ENCODE assay signal across 26 cellular contexts in the genomic region with DNA sequence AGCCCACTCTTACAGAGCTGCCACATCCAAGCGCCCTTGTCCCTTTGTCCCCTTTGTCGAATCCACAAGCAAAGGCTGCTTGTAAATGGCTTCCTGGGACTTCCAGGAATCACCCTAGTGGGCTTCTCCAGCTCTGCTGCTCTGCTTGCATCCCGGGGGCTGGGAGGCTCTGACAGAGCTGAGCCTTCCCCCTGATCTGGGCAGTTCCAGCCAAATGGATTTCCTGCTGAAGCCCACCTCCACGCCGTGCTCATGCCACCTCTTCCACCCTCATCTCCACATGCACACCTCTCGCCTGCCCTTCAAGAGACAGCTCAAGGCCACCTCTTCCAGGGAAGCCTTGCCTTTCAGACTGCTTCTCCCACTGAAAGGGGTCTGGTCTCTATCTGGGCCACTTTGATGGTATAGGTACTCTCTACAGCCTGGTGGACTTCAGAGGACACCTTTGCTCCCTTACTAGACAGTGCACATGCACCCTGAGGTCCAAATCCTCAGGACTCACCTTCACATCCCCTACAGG.
A peak's percentile ranks its signal among the peaks of the same experiment; 100 is the strongest.
DNase-seq lines count a peak whose midpoint lies in the region; ATAC-seq and TF ChIP-seq lines count a peak whose summit lies in the region.
"Had no signal": no experiment of that assay in that cellular context is flagged by ENCODE, and none has a peak within 500 bp of the region (broad histone marks: within the 10 kb centered on the region; RNA-seq: fewer than 3 reads in every experiment).

No MANE protein-coding gene starts in this region.

- no peaks in the 10 kb centered on the region for H3K36me3 Mint-ChIP-seq in CD4-positive, alpha-beta memory T cell

- WGBS in mesendoderm (ENCODE audit: extremely low coverage, insufficient coverage, low lambda C conversion rate): no CpG with 5 or more reads among the region's 6 CpGs

- peaks cover 0 to 4% (median 0%) of the 10 kb centered on the region in 4 donors for H3K4me1 Mint-ChIP-seq in CD4-positive, alpha-beta memory T cell
- H3K4me1 Mint-ChIP-seq: activated naive CD8-positive, alpha-beta T cell treated with anti-CD3 and anti-CD28 coated beads, Interleukin-2, amount 50 U/mL, for 24 hours; central memory CD8-positive, alpha-beta T cell had no signal

- H2BK120ac ChIP-seq in mesendoderm (ENCODE audit: low read depth, low read length): no peak overlapping the region

- no peak overlapping the region for H4K8ac ChIP-seq in mesendoderm (ENCODE audit: low read depth, low read length)

- H3K4me3 ChIP-seq in HUES48 (ENCODE audit: low read depth, low read length): no peak overlapping the region
- no peak overlapping the region for H3K4me3 ChIP-seq in mesendoderm (ENCODE audit: low read length)
- no peak overlapping the region for H3K4me3 ChIP-seq in stomach smooth muscle (ENCODE audit: low read length in 2 of 2)
- H3K4me3 ChIP-seq in CD4-positive, alpha-beta memory T cell (ENCODE audit: low read length in 2 of 2): no peak overlapping the region
- H3K4me3 ChIP-seq: psoas muscle had no signal

- POLR2A ChIA-PET in CD4-positive, alpha-beta memory T cell (lab: Charles Lee; ENCODE audit: partially characterized antibody): no interaction called here
- POLR2A ChIA-PET in RWPE1 (lab: Yijun Ruan, JAX; ENCODE audit: low non-redundant PET): no interaction called here

- no peak overlapping the region for H3K23ac ChIP-seq in mesendoderm (ENCODE audit: low read length)

- H3K27ac Mint-ChIP-seq in CD4-positive, alpha-beta memory T cell: peak overlapping the region in 2 of 7 donors; percentile 34 to 45
- H3K27ac Mint-ChIP-seq: activated naive CD8-positive, alpha-beta T cell treated with anti-CD3 and anti-CD28 coated beads, Interleukin-2, amount 50 U/mL, for 24 hours; activated T-cell treated with anti-CD3 and anti-CD28 coated beads, Interleukin-2, amount 50 U/mL, for 72 hours; HFFc6; memory B cell; T-helper 17 cell had no signal

- no peak overlapping the region for H2AK5ac ChIP-seq in mesendoderm (ENCODE audit: low read length)

- CTCF ChIA-PET in CD4-positive, alpha-beta memory T cell (lab: Charles Lee; ENCODE audit: partially characterized antibody): no interaction called here
- CTCF ChIA-PET in RWPE1 (lab: Yijun Ruan, JAX): interaction anchor here (0.6 to 0.7 kb wide), 2 partner anchors 222 to 981 kb away, joined by 3 read pairs; no protein-coding TSS in a partner anchor

- H4K5ac ChIP-seq in mesendoderm (ENCODE audit: low read length): no peak overlapping the region

- H3K9me3 Mint-ChIP-seq in CD4-positive, alpha-beta memory T cell: peaks cover 0 to 2% (median 0%) of the 10 kb centered on the region in 8 donors
- H3K9me3 Mint-ChIP-seq: activated naive CD8-positive, alpha-beta T cell treated with anti-CD3 and anti-CD28 coated beads, Interleukin-2, amount 50 U/mL, for 24 hours; activated T-cell treated with anti-CD3 and anti-CD28 coated beads, Interleukin-2, amount 50 U/mL, for 72 hours; central memory CD8-positive, alpha-beta T cell; HFFc6; memory B cell had no signal

- TF ChIP-seq CTCF in RWPE1 (conservative IDR thresholded peaks at IDR 0.05; ENCODE audit: low read depth): no peak

- peaks cover 0 to 2% of the 10 kb centered on the region in 2 donors for H3K27me3 Mint-ChIP-seq in CD4-positive, alpha-beta memory T cell
- H3K27me3 Mint-ChIP-seq: activated naive CD8-positive, alpha-beta T cell treated with anti-CD3 and anti-CD28 coated beads, Interleukin-2, amount 50 U/mL, for 24 hours; memory B cell had no signal

- no peaks in the 10 kb centered on the region for H3K27me3 ChIP-seq in HUES48 (ENCODE audit: control insufficient read depth, insufficient read depth, low read length)
- no peaks in the 10 kb centered on the region for H3K27me3 ChIP-seq in mesendoderm (ENCODE audit: insufficient read depth, low read length, poor library complexity)
- no peaks in the 10 kb centered on the region for H3K27me3 ChIP-seq in stomach smooth muscle (ENCODE audit: control insufficient read depth in 1 of 2, insufficient read depth in 2 of 2, low read length in 2 of 2)
- no peaks in the 10 kb centered on the region for H3K27me3 ChIP-seq in CD4-positive, alpha-beta memory T cell (ENCODE audit: insufficient read depth, low read length)
- H3K27me3 ChIP-seq: neutrophil had no signal

- H2BK15ac ChIP-seq in mesendoderm (replicated peaks; ENCODE audit: low read depth): no peak overlapping the region

- DNase-seq in mesendoderm (peak; percentile 54), GM03348 (ENCODE audit: low spot score) (no peak), RWPE1 (ENCODE audit: low spot score) (no peak)
- no peak for DNase-seq in CD4-positive, alpha-beta memory T cell
- DNase-seq: activated CD4-positive, alpha-beta T cell treated with anti-CD3 and anti-CD28 coated beads, Interleukin-2, amount 50 U/mL, for 48 hours; activated CD4-positive, CD25-positive, alpha-beta regulatory T cell treated with anti-CD3 and anti-CD28 coated beads, Interleukin-2, amount 50 U/mL, for 72 hours; activated naive CD8-positive, alpha-beta T cell treated with anti-CD3 and anti-CD28 coated beads, Interleukin-2, amount 50 U/mL, for 24 hours; activated T-cell treated with anti-CD3 and anti-CD28 coated beads, Interleukin-2, amount 50 U/mL, for 72 hours; C1 segment of cervical spinal cord; COR-L47; HFFc6; KBM-7; left colon; NCI-H1930; NCI-H526; NK-92 treated with Interleukin-12 subunit alpha and Interleukin-12 subunit beta, amount 100 ng/mL, for 24 hours; psoas muscle; stimulated activated CD4-positive, alpha-beta T cell treated with anti-CD3 and anti-CD28 coated beads, Interleukin-4, amount 100 ng/mL, for 4 hours; T-helper 17 cell had no signal

- intact Hi-C loops in CD4-positive, alpha-beta memory T cell (cut with micrococcal nuclease): no loop called here

- H3K4ac ChIP-seq in mesendoderm (ENCODE audit: low read depth, low read length): no peak overlapping the region

- no peaks in the 10 kb centered on the region for H3K79me2 ChIP-seq in mesendoderm (ENCODE audit: control insufficient read depth, insufficient read depth, low read length)

- H3K27ac ChIP-seq in HUES48 (ENCODE audit: low read depth, low read length) (peak overlapping the region; percentile 1), cingulate gyrus (ENCODE audit: low read depth, low read length) (peak overlapping the region; percentile 22), mesendoderm (ENCODE audit: low read depth, low read length) (no peak overlapping the region), stomach smooth muscle (ENCODE audit: low read length) (peak overlapping the region; percentile 6), RWPE1 (no peak overlapping the region)
- H3K27ac ChIP-seq in CD4-positive, alpha-beta memory T cell (ENCODE audit: low read depth, low read length): no peak overlapping the region
- H3K27ac ChIP-seq: neutrophil, psoas muscle had no signal

- H3K9me3 ChIP-seq in HUES48 (ENCODE audit: control insufficient read depth, insufficient read depth, low read length) (no peaks in the 10 kb centered on the region), stomach smooth muscle (ENCODE audit: control insufficient read depth in 2 of 2, low read length in 2 of 2) (no peaks in the 10 kb centered on the region)
- H3K9me3 ChIP-seq in CD4-positive, alpha-beta memory T cell (ENCODE audit: control insufficient read depth in 1 of 2, low read length in 2 of 2): no peaks in the 10 kb centered on the region
- H3K9me3 ChIP-seq: neutrophil, psoas muscle had no signal

- H2BK5ac ChIP-seq in mesendoderm (ENCODE audit: low read length): no peak overlapping the region

- H3K18ac ChIP-seq in mesendoderm (ENCODE audit: low read length): no peak overlapping the region

- H3K56ac ChIP-seq in mesendoderm (ENCODE audit: low read length): no peak overlapping the region

- ATAC-seq in GM19467 (IDR thresholded peaks at IDR 0.05; ENCODE audit: unreplicated experiment): no peak
- ATAC-seq: activated naive CD8-positive, alpha-beta T cell treated with anti-CD3 and anti-CD28 coated beads, Interleukin-2, amount 50 U/mL, for 24 hours; activated T-cell treated with anti-CD3 and anti-CD28 coated beads, Interleukin-2, amount 50 U/mL, for 72 hours; left colon; psoas muscle; T-helper 17 cell had no signal

- H3K4me1 ChIP-seq in HUES48 (ENCODE audit: control insufficient read depth, insufficient read depth, low read length): peaks cover 18% of the 10 kb centered on the region
- peaks cover 2% of the 10 kb centered on the region for H3K4me1 ChIP-seq in mesendoderm (ENCODE audit: control insufficient read depth, low read depth, low read length)
- H3K4me1 ChIP-seq in stomach smooth muscle (ENCODE audit: control insufficient read depth, insufficient read depth, low read length): peaks cover 62% of the 10 kb centered on the region
- no peaks in the 10 kb centered on the region for H3K4me1 ChIP-seq in CD4-positive, alpha-beta memory T cell (ENCODE audit: insufficient read depth, low read length)

- no peak overlapping the region for H3K4me3 Mint-ChIP-seq in CD4-positive, alpha-beta memory T cell
- H3K4me3 Mint-ChIP-seq: activated naive CD8-positive, alpha-beta T cell treated with anti-CD3 and anti-CD28 coated beads, Interleukin-2, amount 50 U/mL, for 24 hours; activated T-cell treated with anti-CD3 and anti-CD28 coated beads, Interleukin-2, amount 50 U/mL, for 72 hours; central memory CD8-positive, alpha-beta T cell; HFFc6; memory B cell; T-helper 17 cell had no signal

- H3K9ac ChIP-seq in HUES48 (ENCODE audit: low read depth, low read length) (no peak overlapping the region), mesendoderm (ENCODE audit: low read length) (no peak overlapping the region), stomach smooth muscle (ENCODE audit: low read length in 2 of 2) (no peak overlapping the region)

- no peak overlapping the region for H3K4me2 ChIP-seq in mesendoderm (ENCODE audit: low read length)

- H3K36me3 ChIP-seq in HUES48 (ENCODE audit: control insufficient read depth, insufficient read depth, low read length) (no peaks in the 10 kb centered on the region), mesendoderm (ENCODE audit: control insufficient read depth, insufficient read depth, low read length) (no peaks in the 10 kb centered on the region), stomach smooth muscle (ENCODE audit: control insufficient read depth in 2 of 2, insufficient read depth in 2 of 2, low read length in 2 of 2) (no peaks in the 10 kb centered on the region)
- H3K36me3 ChIP-seq in CD4-positive, alpha-beta memory T cell (ENCODE audit: insufficient read depth, low read length): no peaks in the 10 kb centered on the region
- H3K36me3 ChIP-seq: neutrophil had no signal

- H3K79me1 ChIP-seq in mesendoderm (ENCODE audit: low read length): peaks cover 8% of the 10 kb centered on the region

Comparison
In these comparisons a context has a peak if more than half of its experiments do, and no peak if none do; other contexts are left out.
1. H3K27ac ChIP-seq: peak in HUES48 (single experiment), cingulate gyrus (single experiment) and stomach smooth muscle (single experiment); none in mesendoderm (single experiment), CD4-positive, alpha-beta memory T cell (single experiment) and RWPE1 (single experiment).